29 cellular contexts compared by ENCODE assay signal in the genomic region with DNA sequence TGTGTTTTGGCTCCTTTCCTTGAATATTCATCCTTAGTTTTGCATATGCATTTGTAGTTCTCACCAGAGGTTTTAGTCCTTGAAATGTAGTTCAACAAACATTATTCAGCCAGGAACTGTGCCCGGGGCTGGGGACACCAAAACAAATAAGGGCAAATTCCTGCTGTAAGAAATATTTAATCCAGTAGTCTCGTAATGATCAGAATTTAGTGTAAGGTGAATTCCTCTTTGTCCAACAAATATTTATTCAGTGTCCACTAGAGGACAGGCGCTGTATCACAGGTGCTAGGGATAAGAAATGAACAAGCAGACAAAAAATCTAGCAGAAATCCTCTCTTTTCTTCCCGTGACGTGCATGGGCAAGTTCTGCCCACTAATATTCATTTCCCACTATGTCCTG. TPM values are rescaled to one million over a fixed set of nuclear protein-coding genes. Genes with fewer than 3 reads are reported as not detected.
DNase-seq lines count a peak whose midpoint lies in the region; ATAC-seq and TF ChIP-seq lines count a peak whose summit lies in the region.
"Had no signal": no experiment of that assay in that cellular context is flagged by ENCODE, and none has a peak within 500 bp of the region (broad histone marks: within the 10 kb centered on the region; RNA-seq: fewer than 3 reads in every experiment).

No MANE protein-coding gene starts in this region.

- no peaks in the 10 kb centered on the region for H3K9me3 Mint-ChIP-seq in type B pancreatic cell
- H3K9me3 Mint-ChIP-seq: CD8-positive, alpha-beta memory T cell; HFFc6 had no signal

- H3K27me3 ChIP-seq in RWPE2 (ENCODE audit: insufficient read depth, poor library complexity, severe bottlenecking): no peaks in the 10 kb centered on the region
- H3K27me3 ChIP-seq in layer of hippocampus (ENCODE audit: control insufficient read depth, insufficient read depth, low read length): no peaks in the 10 kb centered on the region

- no peaks in the 10 kb centered on the region for H3K36me3 Mint-ChIP-seq in type B pancreatic cell
- H3K36me3 Mint-ChIP-seq: CD14-positive monocyte; CD8-positive, alpha-beta memory T cell had no signal

- H3K36me3 ChIP-seq in RWPE2 (ENCODE audit: low read depth): no peaks in the 10 kb centered on the region
- H3K36me3 ChIP-seq: HAP-1 had no signal

- no peak overlapping the region for H3K27ac Mint-ChIP-seq in type B pancreatic cell
- H3K27ac Mint-ChIP-seq: B cell; CD14-positive monocyte; CD8-positive, alpha-beta memory T cell; HFFc6 had no signal

- H3K4me3 Mint-ChIP-seq in type B pancreatic cell: no peak overlapping the region
- H3K4me3 Mint-ChIP-seq: B cell; CD8-positive, alpha-beta memory T cell; HFFc6 had no signal

- H3K27me3 Mint-ChIP-seq in type B pancreatic cell: peaks cover 9% of the 10 kb centered on the region

- H3K9me3 ChIP-seq in RWPE2 (ENCODE audit: severe bottlenecking): no peaks in the 10 kb centered on the region
- H3K9me3 ChIP-seq: HAP-1 had no signal

- ATAC-seq in RWPE2 (ENCODE audit: low read depth): no peak
- no peak for ATAC-seq in GM21576 (IDR thresholded peaks at IDR 0.05; ENCODE audit: unreplicated experiment)
- no peak for ATAC-seq in HG02763 (IDR thresholded peaks at IDR 0.05; ENCODE audit: unreplicated experiment)

- no peaks in the 10 kb centered on the region for H3K4me1 Mint-ChIP-seq in type B pancreatic cell (ENCODE audit: unreplicated experiment)
- H3K4me1 Mint-ChIP-seq: B cell; CD8-positive, alpha-beta memory T cell had no signal

- no peak overlapping the region for H3K4me3 ChIP-seq in RWPE2 (ENCODE audit: severe bottlenecking)
- H3K4me3 ChIP-seq: HAP-1, PC-9 had no signal

- TF ChIP-seq CTCF in RWPE2 (IDR thresholded peaks at IDR 0.05; ENCODE audit: poor library complexity, severe bottlenecking) (peak; percentile 7), type B pancreatic cell (conservative IDR thresholded peaks at IDR 0.05) (peak; percentile 31)

- DNase-seq in ELR (ENCODE audit: low read depth) (peak; percentile 6), RWPE2 (ENCODE audit: low spot score) (no peak), type B pancreatic cell (ENCODE audit: extremely low spot score, unreplicated experiment) (no peak), NCI-H2171 (lab: John Stamatoyannopoulos, UW) (no peak)
- DNase-seq: CD8-positive, alpha-beta memory T cell; DMS 273 treated with DMSO at 0.1 percent for 48 hours; DND-41; GOT3; HFFc6; Karpas-422; MV-4-11; NCI-H1105; NCI-H1436 treated with DMSO at 0.1 percent for 48 hours; NCI-H187 treated with DMSO at 0.1 percent for 48 hours; NCI-H446; NCI-H524 treated with DMSO at 0.1 percent for 48 hours; NCI-H774; PC-9; RPMI8226; SHP77 treated with DMSO at 0.1 percent for 48 hours; T-helper 1 cell had no signal

- H3K4me1 ChIP-seq in RWPE2 (ENCODE audit: insufficient read depth, poor library complexity, severe bottlenecking): no peaks in the 10 kb centered on the region

- H3K27ac ChIP-seq in RWPE2 (ENCODE audit: poor library complexity, severe bottlenecking) (no peak overlapping the region), layer of hippocampus (ENCODE audit: low read depth, low read length) (peak overlapping the region; percentile 32)
- H3K27ac ChIP-seq: HL-60, PC-9 had no signal

RNA-seq across cellular contexts. Expression of gene LGI1, which starts 17.6 kb away (rescaled TPM):
- 0.85 and 2.2 TPM in 2 replicates for total RNA-seq in type B pancreatic cell (ENCODE audit: low replicate concordance)
- total RNA-seq: B cell; CD8-positive, alpha-beta memory T cell; HFFc6; MCF 10A; PC-9 had no signal
